ENCODE assay signal across 8 cellular contexts in the genomic region with DNA sequence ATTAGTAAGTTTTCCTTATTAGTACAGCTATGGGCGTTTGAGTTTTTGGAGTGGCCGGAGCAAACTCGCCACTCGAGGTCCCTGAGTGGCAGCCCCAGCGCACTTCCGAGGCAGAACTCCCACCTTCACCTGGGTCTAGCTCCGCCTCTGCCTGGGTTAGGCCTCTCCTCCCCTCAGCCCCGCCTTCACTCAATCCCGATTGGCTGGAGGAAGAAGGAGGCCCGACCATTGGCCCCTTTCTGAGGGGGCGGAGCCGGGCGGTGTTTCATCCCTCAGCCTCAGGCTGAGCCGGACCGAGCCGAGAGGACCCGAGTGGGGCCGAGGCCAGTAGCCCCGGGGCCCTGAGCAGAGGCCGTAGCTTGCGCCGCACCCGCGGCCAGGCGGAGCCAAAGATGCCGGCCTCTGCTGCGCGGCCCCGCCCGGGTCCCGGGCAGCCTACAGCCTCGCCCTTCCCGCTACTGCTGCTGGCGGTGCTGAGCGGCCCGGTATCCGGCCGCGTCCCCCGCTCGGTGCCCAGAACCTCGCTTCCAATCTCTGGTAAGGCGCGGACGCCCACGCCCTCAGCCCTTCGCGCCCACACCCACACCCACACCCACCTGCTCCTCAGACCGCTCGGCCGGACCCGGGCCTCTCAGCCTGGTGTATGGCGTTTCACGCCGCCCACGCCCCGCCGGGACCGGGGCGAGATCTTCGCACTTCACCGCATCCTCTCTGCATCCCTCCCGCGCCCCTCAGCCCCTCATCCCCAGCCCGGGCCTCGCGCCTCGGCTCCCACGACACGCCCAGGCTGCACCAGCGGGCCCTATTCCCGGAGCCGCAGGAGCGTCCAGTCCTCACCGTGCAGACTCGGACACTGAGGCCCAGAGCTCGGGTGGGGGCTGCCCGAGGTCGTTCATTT. TPM values are rescaled to one million over a fixed set of nuclear protein-coding genes. Genes with fewer than 3 reads are reported as not detected.
DNase-seq lines count a peak whose midpoint lies in the region; ATAC-seq, FAIRE-seq and TF ChIP-seq lines count a peak whose summit lies in the region.

Gene SEMA4F, plus strand, starts transcription at position 263 of the 898 bp plus-strand sequence. Its CDS starts 130 bp downstream, at position 393.

- no peak for TF ChIP-seq CTCF in WERI-Rb-1 (IDR thresholded peaks at IDR 0.05; ENCODE audit: low read depth, low read length)
- TF ChIP-seq CTCF in bronchial epithelial cell (IDR thresholded peaks at IDR 0.05; ENCODE audit: insufficient read depth, low read length, severe bottlenecking) = no peak
- TF ChIP-seq CTCF in smooth muscle cell (IDR thresholded peaks at IDR 0.05; ENCODE audit: borderline replicate concordance, insufficient read depth, poor library complexity, severe bottlenecking) = no peak

- H3K9ac ChIP-seq in smooth muscle cell (ENCODE audit: low read depth) = peak within 1 kb of the TSS; percentile 59

- 5% methylated on average over 32 of the region's 79 CpGs for WGBS in smooth muscle cell (ENCODE audit: low lambda C conversion rate)

- H3K27ac ChIP-seq in WERI-Rb-1 (peak within 1 kb of the TSS; percentile 61), smooth muscle cell (ENCODE audit: low read depth) (no peak within 1 kb of the TSS)

- no peak for FAIRE-seq in bronchial epithelial cell (lab: Jason Lieb, UNC)

- peak within 1 kb of the TSS; percentile 90 for H3K4me2 ChIP-seq in smooth muscle cell

- no peaks in the 10 kb centered on the region for H3F3A ChIP-seq in smooth muscle cell (ENCODE audit: low read depth)

- H3K9me3 ChIP-seq in WERI-Rb-1 (ENCODE audit: severe bottlenecking) = no peaks in the 10 kb centered on the region
- no peaks in the 10 kb centered on the region for H3K9me3 ChIP-seq in smooth muscle cell (replicated peaks; ENCODE audit: low read depth)

- peak; percentile 98 for DNase-seq in ACHN
- peak; percentile 90 for DNase-seq in NCI-H2196 (lab: John Stamatoyannopoulos, UW; ENCODE audit: unreplicated experiment)
- DNase-seq in WERI-Rb-1 = peak; percentile 100
- peak; percentile 92 for DNase-seq in bronchial epithelial cell (ENCODE audit: low read depth)
- DNase-seq in iPS-NIHi11 (ENCODE audit: low spot score) = peak; percentile 98
- peak; percentile 70 for DNase-seq in smooth muscle cell (lab: John Stamatoyannopoulos, UW; ENCODE audit: unreplicated experiment)

- ATAC-seq in GM18873 (IDR thresholded peaks at IDR 0.05; ENCODE audit: low FRiP score, unreplicated experiment) (peak; percentile 98), HG03135 (IDR thresholded peaks at IDR 0.05; ENCODE audit: unreplicated experiment) (peak; percentile 100)

- H4K20me1 ChIP-seq in smooth muscle cell (ENCODE audit: low read depth) = no peaks in the 10 kb centered on the region

- peaks cover 6% of the 10 kb centered on the region for H3K36me3 ChIP-seq in WERI-Rb-1
- H3K36me3 ChIP-seq in bronchial epithelial cell (ENCODE audit: control insufficient read depth, insufficient read depth, low read length) = no peaks in the 10 kb centered on the region
- no peaks in the 10 kb centered on the region for H3K36me3 ChIP-seq in smooth muscle cell (ENCODE audit: low read depth)

- peak within 1 kb of the TSS; percentile 56 for H3K4me3 ChIP-seq in WERI-Rb-1 (ENCODE audit: low read depth, low read length)
- peak within 1 kb of the TSS; percentile 69 for H3K4me3 ChIP-seq in bronchial epithelial cell (ENCODE audit: low read depth, low read length)
- H3K4me3 ChIP-seq in smooth muscle cell = peak within 1 kb of the TSS; percentile 68

- no peaks in the 10 kb centered on the region for H3K79me2 ChIP-seq in smooth muscle cell (ENCODE audit: low read depth)

- peak within 1 kb of the TSS; percentile 56 for H2AFZ ChIP-seq in smooth muscle cell (ENCODE audit: low read depth)

- no peaks in the 10 kb centered on the region for H3K27me3 ChIP-seq in WERI-Rb-1 (ENCODE audit: insufficient read depth, low read depth, severe bottlenecking)
- H3K27me3 ChIP-seq in bronchial epithelial cell (ENCODE audit: control insufficient read depth, insufficient read depth, low read length) = no peaks in the 10 kb centered on the region
- no peaks in the 10 kb centered on the region for H3K27me3 ChIP-seq in smooth muscle cell (ENCODE audit: low read depth)

- peaks cover 7% of the 10 kb centered on the region for H3K4me1 ChIP-seq in smooth muscle cell (ENCODE audit: low read depth)

- in situ Hi-C loops in ACHN (cut with HindIII; ENCODE audit: low pct_ligation_motif_present, low pct_unique_long_range_greater_than_20kb, low sequenced_read_pairs) = no loop called here

RNA-seq across cellular contexts. Expression of gene SEMA4F, which starts in this region (rescaled TPM):
- 3.2 and 5.1 TPM in 2 replicates for total RNA-seq in bronchial epithelial cell
- total RNA-seq in smooth muscle cell = 8.5 and 10.1 TPM in 2 replicates
- polyA plus RNA-seq in smooth muscle cell = 14.2 and 16.7 TPM in 2 replicates
